ENCODE assay signal across 1 cellular context in the genomic region with DNA sequence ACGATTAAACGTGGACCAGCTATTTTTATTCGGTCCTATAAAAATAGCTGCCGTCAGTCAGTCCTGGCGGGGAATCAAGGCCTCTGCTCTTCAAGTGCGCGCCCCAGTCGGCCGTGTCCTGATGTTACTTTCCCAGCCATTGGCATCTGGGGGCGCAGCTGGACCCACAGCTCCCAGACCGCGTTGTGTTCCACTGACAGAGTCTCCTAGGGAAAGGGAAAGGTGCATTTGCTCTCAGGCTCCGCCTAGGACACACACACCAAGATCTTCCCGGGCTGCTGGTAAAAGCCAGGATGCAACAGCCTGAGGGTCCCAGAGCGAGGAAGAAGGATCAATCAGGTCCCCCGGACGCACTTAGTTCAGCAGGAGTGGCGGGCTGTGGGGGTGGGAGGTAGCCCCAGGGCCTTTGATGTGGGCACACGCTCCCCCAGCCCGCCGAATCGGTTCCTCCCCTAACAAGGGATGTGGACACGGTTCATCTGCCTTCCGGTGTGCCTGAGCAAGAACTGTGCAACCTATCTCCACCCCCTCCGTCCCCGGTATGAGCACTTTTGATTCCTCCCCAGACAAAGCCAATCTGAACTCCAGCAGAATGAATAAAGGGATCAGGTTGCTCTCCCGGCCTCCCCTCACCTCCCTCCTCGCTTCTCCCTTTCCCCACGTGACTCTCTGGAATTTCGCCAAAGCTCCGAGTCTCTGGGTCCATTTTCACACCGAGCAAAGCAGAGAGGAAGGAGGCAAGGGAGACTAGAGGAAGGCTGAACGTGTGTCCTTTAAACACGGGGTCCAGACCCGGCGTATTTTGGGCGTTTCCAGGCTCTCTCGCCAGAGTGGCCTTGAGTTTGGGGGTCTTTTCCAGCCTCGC.
TF ChIP-seq lines count a peak whose summit lies in the region.

No MANE protein-coding gene starts in this region.

TF ChIP-seq in A549, 52 proteins besides CTCF, POLR2A, EP300 and RAD21 (continued from another document):
- TF ChIP-seq, protein P1, sequence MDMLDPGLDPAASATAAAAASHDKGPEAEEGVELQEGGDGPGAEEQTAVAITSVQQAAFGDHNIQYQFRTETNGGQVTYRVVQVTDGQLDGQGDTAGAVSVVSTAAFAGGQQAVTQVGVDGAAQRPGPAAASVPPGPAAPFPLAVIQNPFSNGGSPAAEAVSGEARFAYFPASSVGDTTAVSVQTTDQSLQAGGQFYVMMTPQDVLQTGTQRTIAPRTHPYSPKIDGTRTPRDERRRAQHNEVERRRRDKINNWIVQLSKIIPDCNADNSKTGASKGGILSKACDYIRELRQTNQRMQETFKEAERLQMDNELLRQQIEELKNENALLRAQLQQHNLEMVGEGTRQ (IDR thresholded peaks at IDR 0.05) = peak; percentile 80
TF ChIP-seq in A549: peak in this region for 3.
